ENCODE assay signal across 9 cellular contexts in the genomic region with DNA sequence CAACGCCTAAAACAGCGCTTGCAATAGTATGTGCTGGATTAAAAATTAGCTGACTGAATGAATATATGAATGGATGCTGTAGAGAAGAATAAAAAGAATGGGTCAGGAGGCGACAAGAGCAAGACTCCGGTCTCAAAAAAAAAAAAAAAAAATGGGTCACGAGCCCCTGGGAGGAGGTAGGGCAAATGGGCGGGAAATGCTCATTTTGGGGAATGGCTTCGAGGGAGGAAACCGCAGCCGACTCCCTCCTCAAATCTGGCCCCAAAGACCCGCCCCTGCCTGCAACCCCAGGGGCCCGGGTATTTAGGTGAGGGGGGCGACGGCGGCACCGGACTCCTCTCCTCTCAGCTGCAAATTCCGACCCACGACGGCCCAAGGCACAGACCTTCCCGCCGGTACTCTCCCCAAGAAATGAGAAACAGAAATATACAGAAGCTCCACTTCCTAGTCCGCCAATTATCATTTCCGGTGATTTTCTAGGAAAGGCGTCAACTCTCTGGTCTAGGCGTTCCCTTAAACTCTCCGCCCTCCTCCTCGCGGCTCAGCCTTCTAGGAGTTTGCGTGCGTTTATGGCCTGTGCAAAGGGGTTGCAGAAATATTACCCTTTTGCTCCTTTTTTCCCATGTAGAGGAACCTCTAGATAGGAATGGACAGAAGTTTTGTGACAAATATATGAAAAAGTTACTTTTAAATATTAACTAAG. TPM values are rescaled to one million over a fixed set of nuclear protein-coding genes. Genes with fewer than 3 reads are reported as not detected.
DNase-seq lines count a peak whose midpoint lies in the region; ATAC-seq, FAIRE-seq and TF ChIP-seq lines count a peak whose summit lies in the region.
"Had no signal": no experiment of that assay in that cellular context is flagged by ENCODE, and none has a peak within 500 bp of the region (broad histone marks: within the 10 kb centered on the region; RNA-seq: fewer than 3 reads in every experiment).

A gene (minus strand): TSS at position 133 of the 703 bp plus-strand sequence. CDS start 1,361 bp downstream, outside the sequence.

- H3K27me3 ChIP-seq in mammary epithelial cell (ENCODE audit: insufficient read depth, low read length), result no peaks in the 10 kb centered on the region
- H3K27me3 ChIP-seq in small intestine (ENCODE audit: control insufficient read depth in 2 of 2, insufficient read depth in 2 of 2, low read length in 2 of 2), result peaks cover 0 to 2% of the 10 kb centered on the region in 2 donors

- dilution Hi-C loops in mammary epithelial cell (cut with HindIII; ENCODE audit: low sequenced_read_pairs), result no loop called here

- H4K20me1 ChIP-seq in mammary epithelial cell (ENCODE audit: insufficient read depth, low read length), result no peaks in the 10 kb centered on the region

- peaks cover 0 to 4% (median 0%) of the 10 kb centered on the region in 3 donors for H3K36me3 Mint-ChIP-seq in immature natural killer cell

- peak within 1 kb of the TSS; percentile 80 to 89 (median 88) for H3K4me3 Mint-ChIP-seq in immature natural killer cell

- no peaks in the 10 kb centered on the region for H3K9me3 ChIP-seq in mammary epithelial cell (replicated peaks; ENCODE audit: insufficient read depth, low read length)
- no peaks in the 10 kb centered on the region for H3K9me3 ChIP-seq in small intestine (ENCODE audit: control insufficient read depth, low read depth)

- CTCF ChIA-PET in mammary epithelial cell (lab: Charles Lee; ENCODE audit: low non-redundant PET), result interaction anchor here (0.7 kb wide), 1 partner anchor 157 kb away, joined by 3 read pairs; no protein-coding TSS in a partner anchor

- peak within 1 kb of the TSS; percentile 31 for H3K9ac ChIP-seq in mammary epithelial cell (ENCODE audit: insufficient read depth, low read length)

- H3K4me3 ChIP-seq in mammary epithelial cell (replicated peaks in 1 of 3; ENCODE audit: insufficient read depth in 1 of 3, low read depth in 2 of 3, low read length in 3 of 3), result peak within 1 kb of the TSS; percentile 67 to 89 (median 84)
- peak within 1 kb of the TSS; percentile 26 to 84 for H3K4me3 ChIP-seq in small intestine (ENCODE audit: low read depth in 1 of 2, low read length in 2 of 2)

- in situ Hi-C loops in mammary epithelial cell (cut with MboI; ENCODE audit: low sequenced_read_pairs in 2 of 2), result loop anchor here in 1 of 2 donors (25.0 kb wide), 1 partner anchor 318 kb away; no protein-coding TSS in a partner anchor

- no peaks in the 10 kb centered on the region for H3K79me2 ChIP-seq in mammary epithelial cell (ENCODE audit: insufficient read depth, low read length)

- no peaks in the 10 kb centered on the region for H3K9me3 Mint-ChIP-seq in immature natural killer cell

- no peak within 1 kb of the TSS for H3K27ac ChIP-seq in mammary epithelial cell (ENCODE audit: insufficient read depth, low read depth, low read length)
- peak within 1 kb of the TSS in 1 of 2 donors; percentile 14 for H3K27ac ChIP-seq in small intestine (ENCODE audit: low read depth in 1 of 2, low read length in 1 of 2)

- ATAC-seq in activated CD4-positive, CD25-positive, alpha-beta regulatory T cell treated with anti-CD3 and anti-CD28 coated beads, Interleukin-2, amount 50 U/mL, for 24 hours, result peak; percentile 78
- no peak for ATAC-seq in GM19395 (IDR thresholded peaks at IDR 0.05; ENCODE audit: unreplicated experiment)
- ATAC-seq in GM21619 (IDR thresholded peaks at IDR 0.05; ENCODE audit: unreplicated experiment), result no peak

- H3K36me3 ChIP-seq in mammary epithelial cell (ENCODE audit: insufficient read depth, low read length) (no peaks in the 10 kb centered on the region), small intestine (ENCODE audit: control insufficient read depth in 2 of 2, insufficient read depth in 2 of 2, low read length in 2 of 2) (no peaks in the 10 kb centered on the region)

- peak within 1 kb of the TSS; percentile 94 for H2AFZ ChIP-seq in mammary epithelial cell (ENCODE audit: low read depth, low read length)

- H3K4me2 ChIP-seq in mammary epithelial cell (ENCODE audit: insufficient read depth, low read depth, low read length), result peak within 1 kb of the TSS; percentile 88

- TSS peak; percentile 78 for BruUV-seq in mammary epithelial cell (replicated peaks; lab: Mats Ljungman, UMichigan)

- intact Hi-C loops in mammary epithelial cell (cut with micrococcal nuclease), result loop anchor here (1.0 kb wide), 1 partner anchor 20 kb away; no protein-coding TSS in a partner anchor

- no peak for TF ChIP-seq CTCF in mammary epithelial cell (conservative IDR thresholded peaks at IDR 0.05 in 1 of 2, IDR thresholded peaks at IDR 0.05 in 1 of 2; ENCODE audit: extremely low read depth in 1 of 2, insufficient read depth in 1 of 2, low read depth in 1 of 2, low read length in 2 of 2)

- no peak for FAIRE-seq in small intestine (lab: Jason Lieb, UNC)
- FAIRE-seq: G401.6 had no signal

- peak within 1 kb of the TSS in 5 of 6 donors; percentile 3 to 46 (median 20) for H3K27ac Mint-ChIP-seq in immature natural killer cell

- peaks cover 11 to 18% of the 10 kb centered on the region in 2 donors for H3K4me1 Mint-ChIP-seq in immature natural killer cell

- H3K4me1 ChIP-seq in mammary epithelial cell (ENCODE audit: insufficient read depth, low read length) (peaks cover 3% of the 10 kb centered on the region), small intestine (ENCODE audit: control insufficient read depth in 2 of 2, insufficient read depth in 1 of 2, low read depth in 1 of 2, low read length in 1 of 2) (no peaks in the 10 kb centered on the region)

- 13% methylated on average over 27 of the region's 29 CpGs for WGBS in mammary epithelial cell (ENCODE audit: low coverage, missing lambda C conversion rate)
- 7 to 13% (median 9%) methylated on average over 29 of the region's 29 CpGs for WGBS in small intestine, 3 donors

- peaks cover 2 to 22% (median 12%) of the 10 kb centered on the region in 3 donors for H3K27me3 Mint-ChIP-seq in immature natural killer cell (ENCODE audit: low read depth in 3 of 3)

- no peak for DNase-seq in activated CD4-positive, CD25-positive, alpha-beta regulatory T cell treated with anti-CD3 and anti-CD28 coated beads, Interleukin-2, amount 50 U/mL, for 72 hours
- DNase-seq in mammary epithelial cell, result peak; percentile 69
- no peak for DNase-seq in immature natural killer cell
- peak; percentile 77 for DNase-seq in small intestine

TF ChIP-seq in PFSK-1, 5 proteins besides CTCF, POLR2A, EP300 and RAD21:
- TF ChIP-seq POLR2AphosphoS5 (IDR thresholded peaks at IDR 0.05; ENCODE audit: low read depth, low read length) (peak; percentile 57; the same call in 1 of the 2 replicates), TAF1 (IDR thresholded peaks at IDR 0.05; ENCODE audit: borderline replicate concordance, insufficient read depth, low read length) (peak; percentile 35; the same call in 1 of the 2 replicates), FOXP2 (optimal IDR thresholded peaks at IDR 0.05; ENCODE audit: borderline replicate concordance, extremely low read depth, extremely low read length, insufficient read depth) (no peak)
- TF ChIP-seq, protein P1, sequence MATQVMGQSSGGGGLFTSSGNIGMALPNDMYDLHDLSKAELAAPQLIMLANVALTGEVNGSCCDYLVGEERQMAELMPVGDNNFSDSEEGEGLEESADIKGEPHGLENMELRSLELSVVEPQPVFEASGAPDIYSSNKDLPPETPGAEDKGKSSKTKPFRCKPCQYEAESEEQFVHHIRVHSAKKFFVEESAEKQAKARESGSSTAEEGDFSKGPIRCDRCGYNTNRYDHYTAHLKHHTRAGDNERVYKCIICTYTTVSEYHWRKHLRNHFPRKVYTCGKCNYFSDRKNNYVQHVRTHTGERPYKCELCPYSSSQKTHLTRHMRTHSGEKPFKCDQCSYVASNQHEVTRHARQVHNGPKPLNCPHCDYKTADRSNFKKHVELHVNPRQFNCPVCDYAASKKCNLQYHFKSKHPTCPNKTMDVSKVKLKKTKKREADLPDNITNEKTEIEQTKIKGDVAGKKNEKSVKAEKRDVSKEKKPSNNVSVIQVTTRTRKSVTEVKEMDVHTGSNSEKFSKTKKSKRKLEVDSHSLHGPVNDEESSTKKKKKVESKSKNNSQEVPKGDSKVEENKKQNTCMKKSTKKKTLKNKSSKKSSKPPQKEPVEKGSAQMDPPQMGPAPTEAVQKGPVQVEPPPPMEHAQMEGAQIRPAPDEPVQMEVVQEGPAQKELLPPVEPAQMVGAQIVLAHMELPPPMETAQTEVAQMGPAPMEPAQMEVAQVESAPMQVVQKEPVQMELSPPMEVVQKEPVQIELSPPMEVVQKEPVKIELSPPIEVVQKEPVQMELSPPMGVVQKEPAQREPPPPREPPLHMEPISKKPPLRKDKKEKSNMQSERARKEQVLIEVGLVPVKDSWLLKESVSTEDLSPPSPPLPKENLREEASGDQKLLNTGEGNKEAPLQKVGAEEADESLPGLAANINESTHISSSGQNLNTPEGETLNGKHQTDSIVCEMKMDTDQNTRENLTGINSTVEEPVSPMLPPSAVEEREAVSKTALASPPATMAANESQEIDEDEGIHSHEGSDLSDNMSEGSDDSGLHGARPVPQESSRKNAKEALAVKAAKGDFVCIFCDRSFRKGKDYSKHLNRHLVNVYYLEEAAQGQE (IDR thresholded peaks at IDR 0.05; ENCODE audit: insufficient read depth in 1 of 2, low read depth in 2 of 2, low read length in 2 of 2), result no peak

RNA-seq across cellular contexts. Expression of the gene that starts here (rescaled TPM):
- 0.14 TPM for polyA plus RNA-seq in PFSK-1 (2012; ENCODE audit: insufficient read length, low read depth)
- total RNA-seq in mammary epithelial cell, result 1 to 10 TPM; 2.0 to 4.0 TPM
- polyA plus RNA-seq in mammary epithelial cell, result 1.3 TPM
- not detected for polyA minus RNA-seq in mammary epithelial cell
- polyA plus RNA-seq in immature natural killer cell, result not detected
- 1 to 10 TPM in 1 of 3 donors, under 1 TPM in 2; 0.27 to 1.1 (median 0.61) TPM for polyA plus RNA-seq in small intestine

Comparison
In these comparisons a context has a peak if more than half of its experiments do, and no peak if none do; other contexts are left out.
1. ATAC-seq: peak in activated CD4-positive, CD25-positive, alpha-beta regulatory T cell treated with anti-CD3 and anti-CD28 coated beads, Interleukin-2, amount 50 U/mL, for 24 hours (2 of 2); none in GM19395 (single experiment) and GM21619 (single experiment).
2. DNase-seq: peak in mammary epithelial cell (single experiment) and small intestine (single experiment); none in activated CD4-positive, CD25-positive, alpha-beta regulatory T cell treated with anti-CD3 and anti-CD28 coated beads, Interleukin-2, amount 50 U/mL, for 72 hours (single experiment) and immature natural killer cell (0 of 3).